In genomic region chr20:47960769-47961525, GRCh38 we compare ENCODE assay signal across 1 cellular context.
TF ChIP-seq lines count a peak whose summit lies in the region.

No MANE protein-coding gene starts in this region.

TF ChIP-seq in HepG2, 621 proteins besides CTCF, POLR2A, EP300 and RAD21 (continued from another document and continues in another):
- TF ChIP-seq, protein P1, sequence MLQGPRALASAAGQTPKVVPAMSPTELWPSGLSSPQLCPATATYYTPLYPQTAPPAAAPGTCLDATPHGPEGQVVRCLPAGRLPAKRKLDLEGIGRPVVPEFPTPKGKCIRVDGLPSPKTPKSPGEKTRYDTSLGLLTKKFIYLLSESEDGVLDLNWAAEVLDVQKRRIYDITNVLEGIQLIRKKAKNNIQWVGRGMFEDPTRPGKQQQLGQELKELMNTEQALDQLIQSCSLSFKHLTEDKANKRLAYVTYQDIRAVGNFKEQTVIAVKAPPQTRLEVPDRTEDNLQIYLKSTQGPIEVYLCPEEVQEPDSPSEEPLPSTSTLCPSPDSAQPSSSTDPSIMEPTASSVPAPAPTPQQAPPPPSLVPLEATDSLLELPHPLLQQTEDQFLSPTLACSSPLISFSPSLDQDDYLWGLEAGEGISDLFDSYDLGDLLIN (CRISPR knock-in tag; IDR thresholded peaks at IDR 0.05; ENCODE audit: borderline replicate concordance): no peak
- TF ChIP-seq STAT5B (CRISPR knock-in tag; IDR thresholded peaks at IDR 0.05): no peak
- no peak for TF ChIP-seq NFIB (CRISPR knock-in tag; IDR thresholded peaks at IDR 0.05; ENCODE audit: borderline replicate concordance)
- no peak for TF ChIP-seq RELA (CRISPR knock-in tag; IDR thresholded peaks at IDR 0.05)
- TF ChIP-seq ZNF784 (CRISPR knock-in tag; IDR thresholded peaks at IDR 0.05; ENCODE audit: borderline replicate concordance): no peak
- TF ChIP-seq BRCA1 (CRISPR knock-in tag; IDR thresholded peaks at IDR 0.05): no peak
- TF ChIP-seq THAP11 (CRISPR knock-in tag; IDR thresholded peaks at IDR 0.05): no peak
- TF ChIP-seq, protein P2, sequence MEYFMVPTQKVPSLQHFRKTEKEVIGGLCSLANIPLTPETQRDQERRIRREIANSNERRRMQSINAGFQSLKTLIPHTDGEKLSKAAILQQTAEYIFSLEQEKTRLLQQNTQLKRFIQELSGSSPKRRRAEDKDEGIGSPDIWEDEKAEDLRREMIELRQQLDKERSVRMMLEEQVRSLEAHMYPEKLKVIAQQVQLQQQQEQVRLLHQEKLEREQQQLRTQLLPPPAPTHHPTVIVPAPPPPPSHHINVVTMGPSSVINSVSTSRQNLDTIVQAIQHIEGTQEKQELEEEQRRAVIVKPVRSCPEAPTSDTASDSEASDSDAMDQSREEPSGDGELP (IDR thresholded peaks at IDR 0.05; ENCODE audit: borderline replicate concordance, low read depth): no peak
- peak; percentile 70 for TF ChIP-seq RXRB (CRISPR knock-in tag; IDR thresholded peaks at IDR 0.05; ENCODE audit: borderline replicate concordance)
- TF ChIP-seq ZNF782 (CRISPR knock-in tag; IDR thresholded peaks at IDR 0.05; ENCODE audit: borderline replicate concordance): no peak
- TF ChIP-seq ARNT (IDR thresholded peaks at IDR 0.05): 0 out of 2 replicates have a peak, but pooled peaks have one; percentile 20
- no peak for TF ChIP-seq ZNF569 (CRISPR knock-in tag; IDR thresholded peaks at IDR 0.05; ENCODE audit: borderline replicate concordance)
- no peak for TF ChIP-seq ZNF75D (CRISPR knock-in tag; IDR thresholded peaks at IDR 0.05; ENCODE audit: borderline replicate concordance)
- TF ChIP-seq KIAA2018 (CRISPR knock-in tag; IDR thresholded peaks at IDR 0.05; ENCODE audit: borderline replicate concordance): no peak
- no peak for TF ChIP-seq ZNF350 (CRISPR knock-in tag; IDR thresholded peaks at IDR 0.05; ENCODE audit: borderline replicate concordance, low read depth)
- TF ChIP-seq ZFP62 (CRISPR knock-in tag; IDR thresholded peaks at IDR 0.05): no peak
- TF ChIP-seq, protein P3, sequence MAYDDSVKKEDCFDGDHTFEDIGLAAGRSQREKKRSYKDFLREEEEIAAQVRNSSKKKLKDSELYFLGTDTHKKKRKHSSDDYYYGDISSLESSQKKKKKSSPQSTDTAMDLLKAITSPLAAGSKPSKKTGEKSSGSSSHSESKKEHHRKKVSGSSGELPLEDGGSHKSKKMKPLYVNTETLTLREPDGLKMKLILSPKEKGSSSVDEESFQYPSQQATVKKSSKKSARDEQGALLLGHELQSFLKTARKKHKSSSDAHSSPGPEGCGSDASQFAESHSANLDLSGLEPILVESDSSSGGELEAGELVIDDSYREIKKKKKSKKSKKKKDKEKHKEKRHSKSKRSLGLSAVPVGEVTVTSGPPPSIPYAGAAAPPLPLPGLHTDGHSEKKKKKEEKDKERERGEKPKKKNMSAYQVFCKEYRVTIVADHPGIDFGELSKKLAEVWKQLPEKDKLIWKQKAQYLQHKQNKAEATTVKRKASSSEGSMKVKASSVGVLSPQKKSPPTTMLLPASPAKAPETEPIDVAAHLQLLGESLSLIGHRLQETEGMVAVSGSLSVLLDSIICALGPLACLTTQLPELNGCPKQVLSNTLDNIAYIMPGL (CRISPR knock-in tag; IDR thresholded peaks at IDR 0.05; ENCODE audit: borderline replicate concordance in 1 of 2, low read depth in 1 of 2): no peak
- TF ChIP-seq ZSCAN25 (CRISPR knock-in tag; IDR thresholded peaks at IDR 0.05): 0 out of 2 replicates have a peak, but pooled peaks have one; percentile 26
- TF ChIP-seq ZBTB7A (CRISPR knock-in tag; IDR thresholded peaks at IDR 0.05): no peak
- TF ChIP-seq HIC2 (CRISPR knock-in tag; IDR thresholded peaks at IDR 0.05; ENCODE audit: low read depth): no peak
- no peak for TF ChIP-seq KDM2A (CRISPR knock-in tag; IDR thresholded peaks at IDR 0.05; ENCODE audit: borderline replicate concordance, low read depth)
- TF ChIP-seq ZFX (CRISPR knock-in tag; IDR thresholded peaks at IDR 0.05; ENCODE audit: low read depth): no peak
- no peak for TF ChIP-seq ESRRA (CRISPR knock-in tag; IDR thresholded peaks at IDR 0.05; ENCODE audit: low read depth)
- TF ChIP-seq NR2F6 (IDR thresholded peaks at IDR 0.05): no peak; the same call in 1 of the 2 replicates
- TF ChIP-seq NR2F6 (CRISPR knock-in tag; IDR thresholded peaks at IDR 0.05): peak; percentile 56
- TF ChIP-seq, protein P4, sequence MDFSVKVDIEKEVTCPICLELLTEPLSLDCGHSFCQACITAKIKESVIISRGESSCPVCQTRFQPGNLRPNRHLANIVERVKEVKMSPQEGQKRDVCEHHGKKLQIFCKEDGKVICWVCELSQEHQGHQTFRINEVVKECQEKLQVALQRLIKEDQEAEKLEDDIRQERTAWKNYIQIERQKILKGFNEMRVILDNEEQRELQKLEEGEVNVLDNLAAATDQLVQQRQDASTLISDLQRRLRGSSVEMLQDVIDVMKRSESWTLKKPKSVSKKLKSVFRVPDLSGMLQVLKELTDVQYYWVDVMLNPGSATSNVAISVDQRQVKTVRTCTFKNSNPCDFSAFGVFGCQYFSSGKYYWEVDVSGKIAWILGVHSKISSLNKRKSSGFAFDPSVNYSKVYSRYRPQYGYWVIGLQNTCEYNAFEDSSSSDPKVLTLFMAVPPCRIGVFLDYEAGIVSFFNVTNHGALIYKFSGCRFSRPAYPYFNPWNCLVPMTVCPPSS (IDR thresholded peaks at IDR 0.05): no peak
- no peak for TF ChIP-seq ZNF772 (CRISPR knock-in tag; IDR thresholded peaks at IDR 0.05)
- TF ChIP-seq ZNF570 (CRISPR knock-in tag; IDR thresholded peaks at IDR 0.05; ENCODE audit: borderline replicate concordance): no peak
- no peak for TF ChIP-seq MAFG (CRISPR knock-in tag; IDR thresholded peaks at IDR 0.05)
- TF ChIP-seq ZNF687 (CRISPR knock-in tag; IDR thresholded peaks at IDR 0.05): peak; percentile 43
- peak; percentile 26; the same call in 1 of the 2 replicates for TF ChIP-seq ZMYM3 (CRISPR knock-in tag; IDR thresholded peaks at IDR 0.05)
- no peak for TF ChIP-seq ZC3H4 (CRISPR knock-in tag; IDR thresholded peaks at IDR 0.05; ENCODE audit: borderline replicate concordance)
- peak; percentile 44; the same call in 1 of the 2 replicates for TF ChIP-seq ZNF501 (CRISPR knock-in tag; IDR thresholded peaks at IDR 0.05)
- TF ChIP-seq MTF2 (CRISPR knock-in tag; IDR thresholded peaks at IDR 0.05; ENCODE audit: borderline replicate concordance): no peak
- 0 out of 2 replicates have a peak, but pooled peaks have one; percentile 24 for TF ChIP-seq FOXK2 (IDR thresholded peaks at IDR 0.05)
- TF ChIP-seq HOXA7 (CRISPR knock-in tag; IDR thresholded peaks at IDR 0.05): no peak
- no peak for TF ChIP-seq POLR2AphosphoS5 (IDR thresholded peaks at IDR 0.05; ENCODE audit: low read depth, low read length)
